Comparison of ENCODE assay signal across 9 cellular contexts in the genomic region with DNA sequence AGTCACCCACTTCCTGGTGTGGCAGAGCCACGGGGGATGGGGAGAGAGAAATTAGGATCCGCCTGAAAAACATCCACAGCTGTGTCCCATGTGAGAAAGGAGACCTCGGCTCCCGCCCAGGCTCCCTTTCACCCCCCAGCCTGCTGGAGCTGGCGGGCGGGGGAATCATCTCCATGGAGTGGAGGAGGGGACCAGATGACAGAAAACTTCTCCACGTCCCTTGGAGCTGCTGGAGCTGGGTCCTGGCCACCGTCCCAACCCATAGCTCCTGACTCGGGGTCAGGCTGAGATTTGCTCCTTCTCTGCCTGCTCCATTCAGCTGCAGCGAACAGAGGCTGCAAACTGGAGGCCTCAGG.
DNase-seq lines count a peak whose midpoint lies in the region; ATAC-seq and TF ChIP-seq lines count a peak whose summit lies in the region.
"Had no signal": no experiment of that assay in that cellular context is flagged by ENCODE, and none has a peak within 500 bp of the region (broad histone marks: within the 10 kb centered on the region; RNA-seq: fewer than 3 reads in every experiment).

No MANE protein-coding gene starts in this region.

- peak overlapping the region in 1 of 2 experiments; percentile 69 for H3K14ac ChIP-seq in mesenchymal stem cell (ENCODE audit: low read length in 2 of 2)

- H3K9me3 ChIP-seq in Panc1 (ENCODE audit: control insufficient read depth, insufficient read depth, low read depth, low read length), result no peaks in the 10 kb centered on the region
- H3K9me3 ChIP-seq in esophagus squamous epithelium, result no peaks in the 10 kb centered on the region
- H3K9me3 ChIP-seq in mesenchymal stem cell (ENCODE audit: control insufficient read depth, low read length), result no peaks in the 10 kb centered on the region
- H3K9me3 ChIP-seq in tibial nerve, result no peaks in the 10 kb centered on the region

- peak overlapping the region; percentile 19 to 20 for H3K4ac ChIP-seq in mesenchymal stem cell (ENCODE audit: low read depth in 1 of 2, low read length in 2 of 2)

- H2AK5ac ChIP-seq in mesenchymal stem cell (ENCODE audit: low read length, severe bottlenecking), result peak overlapping the region; percentile 43

- no peak overlapping the region for H2AFZ ChIP-seq in mesenchymal stem cell (ENCODE audit: low read depth, low read length)

- peak overlapping the region; percentile 67 for H2BK15ac ChIP-seq in mesenchymal stem cell (ENCODE audit: low read depth, poor library complexity, severe bottlenecking)

- WGBS in esophagus squamous epithelium, 2 donors, result 50 to 69% methylated on average over 9 to 10 of the region's 10 CpGs
- WGBS in mesenchymal stem cell, result 55% methylated on average over 10 of the region's 10 CpGs
- 22 to 23% methylated on average over 9 to 10 of the region's 10 CpGs for WGBS in tibial nerve, 2 donors

- POLR2A ChIA-PET in Panc1 (lab: Charles Lee), result interaction anchor here (0.6 kb wide), 1 partner anchor 1485 kb away, joined by 4 read pairs; no protein-coding TSS in a partner anchor

- H3K36me3 ChIP-seq in Panc1 (ENCODE audit: control insufficient read depth, insufficient read depth, low read length), result no peaks in the 10 kb centered on the region
- no peaks in the 10 kb centered on the region for H3K36me3 ChIP-seq in esophagus squamous epithelium
- no peaks in the 10 kb centered on the region for H3K36me3 ChIP-seq in mesenchymal stem cell (ENCODE audit: control insufficient read depth in 1 of 2, insufficient read depth in 2 of 2, low read depth in 1 of 2, low read length in 2 of 2)
- H3K36me3 ChIP-seq in tibial nerve, result no peaks in the 10 kb centered on the region

- DNase-seq in Panc1 (ENCODE audit: low read depth, low spot score), result no peak
- DNase-seq in esophagus squamous epithelium (lab: John Stamatoyannopoulos, UW), result no peak
- peak; percentile 81 for DNase-seq in mesenchymal stem cell
- DNase-seq in tibial nerve (ENCODE audit: low spot score in 2 of 2), result peak; percentile 50 to 56
- DNase-seq in GDM1 (lab: John Stamatoyannopoulos, UW), result no peak
- DNase-seq in A172 (ENCODE audit: low spot score), result no peak
- DNase-seq in OCI-M2 (lab: John Stamatoyannopoulos, UW; ENCODE audit: unreplicated experiment), result no peak
- no peak for DNase-seq in GM20000 (ENCODE audit: low spot score)
- DNase-seq: NCI-H524 treated with DMSO at 0.1 percent for 48 hours had no signal

- no peaks in the 10 kb centered on the region for H3K79me1 ChIP-seq in mesenchymal stem cell (replicated peaks; ENCODE audit: low read length, poor library complexity, severe bottlenecking)

- peak overlapping the region; percentile 58 for H4K8ac ChIP-seq in mesenchymal stem cell (ENCODE audit: low read length)

- no peak for TF ChIP-seq POLR2A in esophagus squamous epithelium (IDR thresholded peaks at IDR 0.05)
- no peak for TF ChIP-seq POLR2A in tibial nerve (IDR thresholded peaks at IDR 0.05)

- no TSS peak for BruUV-seq in Panc1 (replicated peaks; lab: Mats Ljungman, UMichigan)

- H3K4me2 ChIP-seq in mesenchymal stem cell (ENCODE audit: low read length, poor library complexity, severe bottlenecking), result no peak overlapping the region

- CTCF ChIA-PET in Panc1 (lab: Charles Lee), result no interaction called here

- peak overlapping the region; percentile 29 to 58 for H3K18ac ChIP-seq in mesenchymal stem cell (ENCODE audit: low read depth in 1 of 2, low read length in 2 of 2)

- H4K91ac ChIP-seq in mesenchymal stem cell (ENCODE audit: low read length), result peak overlapping the region; percentile 65

- no peak overlapping the region for H3K4me3 ChIP-seq in Panc1 (ENCODE audit: low read depth in 2 of 2, low read length in 2 of 2)
- H3K4me3 ChIP-seq in esophagus squamous epithelium, result no peak overlapping the region
- peak overlapping the region in 1 of 2 experiments; percentile 19 for H3K4me3 ChIP-seq in mesenchymal stem cell (ENCODE audit: insufficient read depth in 1 of 2, low read depth in 1 of 2, low read length in 2 of 2)
- no peak overlapping the region for H3K4me3 ChIP-seq in tibial nerve

- in situ Hi-C loops in Panc1 (cut with HindIII; ENCODE audit: low pct_unique_long_range_greater_than_20kb, low sequenced_read_pairs), result no loop called here

- no peak for ATAC-seq in Panc1

- H3K23ac ChIP-seq in mesenchymal stem cell (ENCODE audit: low read length in 2 of 2), result no peak overlapping the region

- H2BK120ac ChIP-seq in mesenchymal stem cell (ENCODE audit: low read depth, low read length), result peak overlapping the region; percentile 93

- H2BK5ac ChIP-seq in mesenchymal stem cell (ENCODE audit: low read depth, low read length, poor library complexity, severe bottlenecking), result no peak overlapping the region

- TF ChIP-seq CTCF in Panc1 (IDR thresholded peaks at IDR 0.05) (no peak), esophagus squamous epithelium (IDR thresholded peaks at IDR 0.05) (no peak), tibial nerve (IDR thresholded peaks at IDR 0.05) (no peak), GM20000 (IDR thresholded peaks at IDR 0.05; ENCODE audit: extremely low read depth, missing control alignments) (no peak)

- H3K27ac ChIP-seq in Panc1 (ENCODE audit: low read length), result peak overlapping the region; percentile 35; the same call in 1 of the 2 replicates
- H3K27ac ChIP-seq in esophagus squamous epithelium, result peak overlapping the region; percentile 46 to 94 (median 86)
- H3K27ac ChIP-seq in mesenchymal stem cell (ENCODE audit: low read length, poor library complexity, severe bottlenecking), result peak overlapping the region; percentile 17
- peak overlapping the region; percentile 84 to 93 (median 88) for H3K27ac ChIP-seq in tibial nerve

- peak overlapping the region; percentile 90 for H3K9ac ChIP-seq in mesenchymal stem cell (ENCODE audit: low read length)

- H3K27me3 ChIP-seq in Panc1 (ENCODE audit: control insufficient read depth, insufficient read depth, low read length) (no peaks in the 10 kb centered on the region), esophagus squamous epithelium (no peaks in the 10 kb centered on the region), mesenchymal stem cell (ENCODE audit: control insufficient read depth in 1 of 2, insufficient read depth in 1 of 2, low read length in 2 of 2) (no peaks in the 10 kb centered on the region), tibial nerve (no peaks in the 10 kb centered on the region)

- TF ChIP-seq EP300 in tibial nerve (IDR thresholded peaks at IDR 0.05), result peak in 1 of 2 donors; percentile 55

- peak overlapping the region; percentile 50 to 81 for H2BK12ac ChIP-seq in mesenchymal stem cell (ENCODE audit: low read length in 2 of 2)

- intact Hi-C loops in Panc1 (cut with micrococcal nuclease; ENCODE audit: unreplicated experiment), result no loop called here
- intact Hi-C loops in esophagus squamous epithelium (cut with DNase I), result no loop called here

- H3K4me1 ChIP-seq in Panc1 (ENCODE audit: control insufficient read depth, insufficient read depth, low read length), result peaks cover 29% of the 10 kb centered on the region
- peaks cover 34 to 61% (median 52%) of the 10 kb centered on the region in 3 donors for H3K4me1 ChIP-seq in esophagus squamous epithelium
- peaks cover 34% of the 10 kb centered on the region for H3K4me1 ChIP-seq in mesenchymal stem cell (ENCODE audit: control insufficient read depth, insufficient read depth, low read depth, low read length)
- H3K4me1 ChIP-seq in tibial nerve, result peaks cover 7 to 64% (median 42%) of the 10 kb centered on the region in 4 donors

Comparison
In these comparisons a context has a peak if more than half of its experiments do, and no peak if none do; other contexts are left out.
1. DNase-seq: peak in mesenchymal stem cell (single experiment) and tibial nerve (2 of 2); none in Panc1 (single experiment), esophagus squamous epithelium (single experiment), GDM1 (single experiment), A172 (single experiment), OCI-M2 (single experiment) and GM20000 (single experiment).
2. H3K27ac ChIP-seq: peak in every context shown above with its lines; median percentile 88 in tibial nerve; 86 in esophagus squamous epithelium; 35 in Panc1; 17 in mesenchymal stem cell.